In the genomic region with DNA sequence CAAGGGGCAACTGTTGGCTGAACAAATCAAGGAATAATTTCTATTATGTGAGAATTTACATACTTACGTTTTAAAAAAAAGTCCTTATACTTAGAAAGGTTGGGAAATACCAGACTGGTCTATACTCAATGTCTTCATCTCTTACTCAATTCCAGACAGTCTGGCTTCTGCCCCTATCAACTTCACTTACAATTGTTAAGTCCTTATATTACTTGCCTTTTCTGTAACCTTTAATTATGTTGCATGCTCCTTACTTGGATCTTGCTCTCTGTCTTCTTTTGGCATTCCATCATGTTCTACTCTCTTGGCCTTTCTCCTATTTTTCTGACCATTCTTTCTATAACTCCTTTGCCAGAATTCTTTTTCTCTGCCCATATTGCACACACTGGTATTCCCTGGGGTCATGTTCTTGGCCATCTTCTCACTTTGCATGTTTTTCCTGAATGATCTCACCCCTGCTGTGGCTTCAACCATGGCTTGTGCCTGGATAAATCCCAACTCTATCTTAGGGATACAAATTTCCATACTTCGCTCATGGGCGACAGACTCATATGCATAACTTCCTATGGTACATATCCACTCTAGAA, we compare ENCODE assay signal across 18 cellular contexts.
DNase-seq lines count a peak whose midpoint lies in the region; ATAC-seq and TF ChIP-seq lines count a peak whose summit lies in the region.
"Had no signal": no experiment of that assay in that cellular context is flagged by ENCODE, and none has a peak within 500 bp of the region (broad histone marks: within the 10 kb centered on the region; RNA-seq: fewer than 3 reads in every experiment).

No MANE protein-coding gene starts in this region.

- no peak overlapping the region for H3K27ac Mint-ChIP-seq in stimulated activated naive B cell treated with anti-CD40 and anti-IgM and Interleukin-4, amounts not matched to agents 10 μg/mL and 1 μg/mL and 100 μg/mL, for 72 hours
- H3K27ac Mint-ChIP-seq: B cell; CD4-positive, CD25-positive, alpha-beta regulatory T cell had no signal

- H3K4me3 Mint-ChIP-seq in stimulated activated naive B cell treated with anti-CD40 and anti-IgM and Interleukin-4, amounts not matched to agents 10 μg/mL and 1 μg/mL and 100 μg/mL, for 72 hours = no peak overlapping the region
- H3K4me3 Mint-ChIP-seq: B cell; CD4-positive, CD25-positive, alpha-beta regulatory T cell had no signal

- no peaks in the 10 kb centered on the region for H3K4me1 Mint-ChIP-seq in stimulated activated naive B cell treated with anti-CD40 and anti-IgM and Interleukin-4, amounts not matched to agents 10 μg/mL and 1 μg/mL and 100 μg/mL, for 72 hours
- H3K4me1 Mint-ChIP-seq: B cell; CD4-positive, CD25-positive, alpha-beta regulatory T cell had no signal

- CTCF ChIA-PET in HEK293T (lab: Yijun Ruan, JAX) = no interaction called here

- H3K9me3 Mint-ChIP-seq in stimulated activated naive B cell treated with anti-CD40 and anti-IgM and Interleukin-4, amounts not matched to agents 10 μg/mL and 1 μg/mL and 100 μg/mL, for 72 hours = peaks cover 3 to 8% of the 10 kb centered on the region in 2 donors

- intact Hi-C loops in sciatic nerve (cut with DNase I) = no loop called here

- POLR2A ChIA-PET in HEK293T (lab: Yijun Ruan, JAX) = interaction anchor here (0.6 kb wide), 1 partner anchor 146 kb away, joined by 3 read pairs; no protein-coding TSS in a partner anchor

- peak; percentile 79 for ATAC-seq in sciatic nerve
- ATAC-seq in stimulated activated naive B cell treated with anti-CD40 and anti-IgM and Interleukin-4, amounts not matched to agents 10 μg/mL and 1 μg/mL and 100 μg/mL, for 72 hours (replicated peaks) = no peak
- ATAC-seq in GM19035 (IDR thresholded peaks at IDR 0.05; ENCODE audit: unreplicated experiment) = no peak
- ATAC-seq: HepG2 had no signal

- peaks cover 4 to 7% of the 10 kb centered on the region in 2 donors for H3K27me3 Mint-ChIP-seq in stimulated activated naive B cell treated with anti-CD40 and anti-IgM and Interleukin-4, amounts not matched to agents 10 μg/mL and 1 μg/mL and 100 μg/mL, for 72 hours
- H3K27me3 Mint-ChIP-seq: B cell; CD4-positive, CD25-positive, alpha-beta regulatory T cell had no signal

- no peaks in the 10 kb centered on the region for H3K36me3 Mint-ChIP-seq in stimulated activated naive B cell treated with anti-CD40 and anti-IgM and Interleukin-4, amounts not matched to agents 10 μg/mL and 1 μg/mL and 100 μg/mL, for 72 hours
- H3K36me3 Mint-ChIP-seq: CD4-positive, CD25-positive, alpha-beta regulatory T cell had no signal

- DNase-seq in LHCN-M2 (ENCODE audit: low read depth) (peak; percentile 3), amniotic epithelial cell (ENCODE audit: low read depth) (peak; percentile 2), fibroblast of the conjunctiva (ENCODE audit: low read depth) (peak; percentile 42), sciatic nerve (ENCODE audit: low spot score) (no peak), NCI-H748 treated with DMSO at 0.1 percent for 48 hours (lab: John Stamatoyannopoulos, UW) (no peak), HEK293T (ENCODE audit: extremely low spot score) (no peak)
- DNase-seq in stimulated activated naive B cell treated with anti-CD40 and anti-IgM and Interleukin-4, amounts not matched to agents 10 μg/mL and 1 μg/mL and 100 μg/mL, for 72 hours = no peak
- DNase-seq: ACHN; CD4-positive, CD25-positive, alpha-beta regulatory T cell; GOT3; NCI-H1105; NCI-H1694; NCI-H69; NK-92 treated with Interleukin-12 subunit alpha and Interleukin-12 subunit beta, amount 100 ng/mL, for 24 hours; SJCRH30 had no signal

TF ChIP-seq in HEK293T, 16 proteins besides CTCF, POLR2A, EP300 and RAD21:
- TF ChIP-seq ARNT (IDR thresholded peaks at IDR 0.05) (no peak), ELF4 (IDR thresholded peaks at IDR 0.05) (no peak)

Comparison
In these comparisons a context has a peak if more than half of its experiments do, and no peak if none do; other contexts are left out.
1. DNase-seq: peak in LHCN-M2 (single experiment), amniotic epithelial cell (single experiment) and fibroblast of the conjunctiva (single experiment); none in sciatic nerve (single experiment), stimulated activated naive B cell treated with anti-CD40 and anti-IgM and Interleukin-4, amounts not matched to agents 10 μg/mL and 1 μg/mL and 100 μg/mL, for 72 hours (single experiment), NCI-H748 treated with DMSO at 0.1 percent for 48 hours (single experiment) and HEK293T (single experiment).